Comparison of ENCODE assay signal across 9 cellular contexts in genomic region chr11:44379141-44380008, GRCh38.
"Had no signal": no experiment of that assay in that cellular context is flagged by ENCODE, and none has a peak within 500 bp of the region (broad histone marks: within the 10 kb centered on the region; RNA-seq: fewer than 3 reads in every experiment).

No MANE protein-coding gene starts in this region.

- H3K27ac ChIP-seq: epithelial cell of prostate, gastrocnemius medialis, transverse colon had no signal

- H3K9me3 ChIP-seq: gastrocnemius medialis, transverse colon had no signal

- ATAC-seq: activated CD4-positive, CD25-positive, alpha-beta regulatory T cell treated with anti-CD3 and anti-CD28 coated beads, Interleukin-2, amount 50 U/mL, for 24 hours; effector memory CD8-positive, alpha-beta T cell; gastrocnemius medialis had no signal

- DNase-seq: activated T-cell treated with anti-CD3 and anti-CD28 coated beads, Interleukin-2, amount 50 U/mL, for 1 hour; cerebellar nuclear complex; effector memory CD8-positive, alpha-beta T cell; gastrocnemius medialis; hypothalamus; kidney glomerular epithelial cell; transverse colon had no signal

- H3K4me1 ChIP-seq: gastrocnemius medialis, transverse colon had no signal

- H3K4me3 ChIP-seq: gastrocnemius medialis, transverse colon had no signal

- H3K36me3 ChIP-seq: gastrocnemius medialis, transverse colon had no signal
